In genomic region chr20:50194831-50195523, GRCh38 we compare ENCODE assay signal across 9 cellular contexts. TPM values are rescaled to one million over a fixed set of nuclear protein-coding genes. Genes with fewer than 3 reads are reported as not detected.
DNase-seq lines count a peak whose midpoint lies in the region; ATAC-seq and TF ChIP-seq lines count a peak whose summit lies in the region.
"Had no signal": no experiment of that assay in that cellular context is flagged by ENCODE, and none has a peak within 500 bp of the region (broad histone marks: within the 10 kb centered on the region; RNA-seq: fewer than 3 reads in every experiment).

No MANE protein-coding gene starts in this region.

- H3K9me2 ChIP-seq in SK-N-SH, result no peaks in the 10 kb centered on the region

- peak overlapping the region; percentile 35 for H3K27ac Mint-ChIP-seq in activated CD4-positive, alpha-beta memory T cell treated with anti-CD3 and anti-CD28 coated beads, Interleukin-2, amount 10 ng/mL, durations not matched to agents 7 days and 5 days

- CTCF ChIA-PET in SK-N-SH (lab: Yijun Ruan, JAX), result interaction anchor here (1.1 kb wide), 2 partner anchors 185 to 269 kb away, joined by 3 read pairs; no protein-coding TSS in a partner anchor
- CTCF ChIA-PET in activated CD4-positive, alpha-beta memory T cell treated with anti-CD3 and anti-CD28 coated beads, Interleukin-2, amount 10 ng/mL, durations not matched to agents 7 days and 5 days (lab: Charles Lee), result interaction anchor here (1.2 kb wide), 1 partner anchor 265 kb away, joined by 3 read pairs; no protein-coding TSS in a partner anchor

- peak overlapping the region; percentile 92; the same call in 1 of the 2 replicates for H3K4me2 ChIP-seq in SK-N-SH

- H3K4me1 ChIP-seq in SK-N-SH (ENCODE audit: control insufficient read depth in 1 of 2, insufficient read depth in 2 of 2, low read depth in 1 of 2, low read length in 1 of 2) (peaks cover 4 to 19% of the 10 kb centered on the region in 2 experiments; a peak in 3 of 4 replicates), spleen (peaks cover 15 to 69% (median 40%) of the 10 kb centered on the region in 6 donors)

- peaks cover 0 to 9% of the 10 kb centered on the region in 2 experiments for H3K36me3 ChIP-seq in SK-N-SH (replicated peaks in 1 of 2; ENCODE audit: control insufficient read depth in 1 of 2, insufficient read depth in 2 of 2, low read length in 1 of 2)
- H3K36me3 ChIP-seq in spleen, result peaks cover 0 to 38% (median 6%) of the 10 kb centered on the region in 6 donors

- H3K36me3 Mint-ChIP-seq in activated CD4-positive, alpha-beta memory T cell treated with anti-CD3 and anti-CD28 coated beads, Interleukin-2, amount 10 ng/mL, durations not matched to agents 7 days and 5 days (ENCODE audit: low read depth), result peaks cover 23% of the 10 kb centered on the region

- POLR2A ChIA-PET in SK-N-SH (lab: Yijun Ruan, JAX), result interaction anchor here (0.6 kb wide), 1 partner anchor 601 kb away, joined by 3 read pairs; no protein-coding TSS in a partner anchor
- POLR2A ChIA-PET in activated CD4-positive, alpha-beta memory T cell treated with anti-CD3 and anti-CD28 coated beads, Interleukin-2, amount 10 ng/mL, durations not matched to agents 7 days and 5 days (lab: Charles Lee), result interaction anchor here (0.7 kb wide), 1 partner anchor 15 kb away, joined by 3 read pairs; no protein-coding TSS in a partner anchor

- peaks cover 32% of the 10 kb centered on the region for H4K20me1 ChIP-seq in SK-N-SH (ENCODE audit: insufficient read depth)

- TF ChIP-seq CTCF in SK-N-SH (IDR thresholded peaks at IDR 0.05), result no peak
- no peak for TF ChIP-seq CTCF in spleen (IDR thresholded peaks at IDR 0.05 in 8 of 11, conservative IDR thresholded peaks at IDR 0.05 in 3 of 11)

- intact Hi-C loops in spleen (cut with DNase I; ENCODE audit: low total_unique reads), result loop anchor here (5.0 to 10.0 kb wide), 2 partner anchors 80 to 382 kb away; no protein-coding TSS in a partner anchor

- H3K9me3 ChIP-seq in SK-N-SH (no peaks in the 10 kb centered on the region), spleen (peaks cover 0 to 9% (median 2%) of the 10 kb centered on the region in 8 donors)

- H3K79me2 ChIP-seq in SK-N-SH (ENCODE audit: insufficient read depth), result peaks cover 37% of the 10 kb centered on the region

- no peak for TF ChIP-seq POLR2A in spleen (IDR thresholded peaks at IDR 0.05)

- H2AFZ ChIP-seq in SK-N-SH (ENCODE audit: low read depth), result no peak overlapping the region

- H3K9me3 Mint-ChIP-seq in activated CD4-positive, alpha-beta memory T cell treated with anti-CD3 and anti-CD28 coated beads, Interleukin-2, amount 10 ng/mL, durations not matched to agents 7 days and 5 days, result peaks cover 2% of the 10 kb centered on the region

- no peaks in the 10 kb centered on the region for H3K27me3 Mint-ChIP-seq in activated CD4-positive, alpha-beta memory T cell treated with anti-CD3 and anti-CD28 coated beads, Interleukin-2, amount 10 ng/mL, durations not matched to agents 7 days and 5 days

- TF ChIP-seq RAD21 in SK-N-SH (IDR thresholded peaks at IDR 0.05; ENCODE audit: low read length), result no peak

- TF ChIP-seq EP300 in SK-N-SH (IDR thresholded peaks at IDR 0.05; ENCODE audit: borderline replicate concordance in 1 of 2, low read depth in 1 of 2, low read length in 1 of 2), result no peak

- no peak overlapping the region for H3K9ac ChIP-seq in SK-N-SH

- no peak overlapping the region for H3K4me3 ChIP-seq in SK-N-SH (ENCODE audit: low read depth in 2 of 2, low read length in 1 of 2)
- H3K4me3 ChIP-seq in spleen, result peak overlapping the region in 4 of 8 donors; percentile 75 to 90 (median 84)

- H3K27ac ChIP-seq in SK-N-SH (ENCODE audit: low read depth in 2 of 2, low read length in 1 of 2) (no peak overlapping the region), spleen (peak overlapping the region in 7 of 8 donors; percentile 96 to 100 (median 98))

- H3K4me3 Mint-ChIP-seq in activated CD4-positive, alpha-beta memory T cell treated with anti-CD3 and anti-CD28 coated beads, Interleukin-2, amount 10 ng/mL, durations not matched to agents 7 days and 5 days, result peak overlapping the region; percentile 17

- DNase-seq in SK-N-SH, result no peak
- DNase-seq in activated CD4-positive, alpha-beta memory T cell treated with anti-CD3 and anti-CD28 coated beads, Interleukin-2, amount 10 ng/mL, durations not matched to agents 7 days and 5 days, result no peak
- DNase-seq in fibroblast of peridontal ligament (ENCODE audit: extremely low read depth), result peak; percentile 43
- DNase-seq in spleen, result no peak
- DNase-seq in NCI-H1092 treated with DMSO at 0.1 percent for 48 hours (lab: John Stamatoyannopoulos, UW), result no peak
- DNase-seq in NCI-H2029 (lab: John Stamatoyannopoulos, UW), result no peak
- DNase-seq: SW 1271 had no signal

- 94% methylated on average over 7 of the region's 8 CpGs for WGBS in SK-N-SH (ENCODE audit: low lambda C conversion rate)
- WGBS in spleen, 5 donors, result 76 to 89% (median 80%) methylated on average over 8 of the region's 8 CpGs

- ATAC-seq in SK-N-SH treated with all-trans-retinoic acid at 6 μM for 48 hours, result no peak
- no peak for ATAC-seq in GM21526 (IDR thresholded peaks at IDR 0.05; ENCODE audit: low FRiP score, unreplicated experiment)

- peaks cover 3% of the 10 kb centered on the region for H3F3A ChIP-seq in SK-N-SH (replicated peaks; ENCODE audit: insufficient read depth)

- H3K4me1 Mint-ChIP-seq in activated CD4-positive, alpha-beta memory T cell treated with anti-CD3 and anti-CD28 coated beads, Interleukin-2, amount 10 ng/mL, durations not matched to agents 7 days and 5 days, result peaks cover 28% of the 10 kb centered on the region

- H3K27me3 ChIP-seq in SK-N-SH (ENCODE audit: insufficient read depth) (no peaks in the 10 kb centered on the region), spleen (replicated peaks in 1 of 7) (no peaks in the 10 kb centered on the region)

TF ChIP-seq in SK-N-SH, 30 proteins besides CTCF, POLR2A, EP300 and RAD21 (continues in another document):
- TF ChIP-seq, protein P1, sequence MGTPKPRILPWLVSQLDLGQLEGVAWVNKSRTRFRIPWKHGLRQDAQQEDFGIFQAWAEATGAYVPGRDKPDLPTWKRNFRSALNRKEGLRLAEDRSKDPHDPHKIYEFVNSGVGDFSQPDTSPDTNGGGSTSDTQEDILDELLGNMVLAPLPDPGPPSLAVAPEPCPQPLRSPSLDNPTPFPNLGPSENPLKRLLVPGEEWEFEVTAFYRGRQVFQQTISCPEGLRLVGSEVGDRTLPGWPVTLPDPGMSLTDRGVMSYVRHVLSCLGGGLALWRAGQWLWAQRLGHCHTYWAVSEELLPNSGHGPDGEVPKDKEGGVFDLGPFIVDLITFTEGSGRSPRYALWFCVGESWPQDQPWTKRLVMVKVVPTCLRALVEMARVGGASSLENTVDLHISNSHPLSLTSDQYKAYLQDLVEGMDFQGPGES (IDR thresholded peaks at IDR 0.05; ENCODE audit: low read depth, low read length), result no peak
- TF ChIP-seq TAF1 (IDR thresholded peaks at IDR 0.05; ENCODE audit: borderline replicate concordance, low read depth, low read length) (no peak), MAX (IDR thresholded peaks at IDR 0.05; ENCODE audit: low read depth) (no peak), YY1 (IDR thresholded peaks at IDR 0.05; ENCODE audit: low read depth) (no peak), GATA2 (CRISPR knock-in tag; IDR thresholded peaks at IDR 0.05) (no peak), MXI1 (IDR thresholded peaks at IDR 0.05; ENCODE audit: low read depth, low read length) (no peak)

TF ChIP-seq in SK-N-SH treated with all-trans-retinoic acid at 6 μM for 48 hours, 23 proteins besides CTCF, POLR2A, EP300 and RAD21 (continues in another document):
- TF ChIP-seq GLIS3 (CRISPR knock-in tag; IDR thresholded peaks at IDR 0.05) (no peak), ZFP3 (CRISPR knock-in tag; IDR thresholded peaks at IDR 0.05) (no peak), OSR1 (CRISPR knock-in tag; IDR thresholded peaks at IDR 0.05) (no peak), TOX (CRISPR knock-in tag; IDR thresholded peaks at IDR 0.05; ENCODE audit: borderline replicate concordance) (no peak), SNAI2 (CRISPR knock-in tag; IDR thresholded peaks at IDR 0.05) (no peak), BACH2 (CRISPR knock-in tag; IDR thresholded peaks at IDR 0.05; ENCODE audit: borderline replicate concordance) (no peak)
- TF ChIP-seq, protein P2, sequence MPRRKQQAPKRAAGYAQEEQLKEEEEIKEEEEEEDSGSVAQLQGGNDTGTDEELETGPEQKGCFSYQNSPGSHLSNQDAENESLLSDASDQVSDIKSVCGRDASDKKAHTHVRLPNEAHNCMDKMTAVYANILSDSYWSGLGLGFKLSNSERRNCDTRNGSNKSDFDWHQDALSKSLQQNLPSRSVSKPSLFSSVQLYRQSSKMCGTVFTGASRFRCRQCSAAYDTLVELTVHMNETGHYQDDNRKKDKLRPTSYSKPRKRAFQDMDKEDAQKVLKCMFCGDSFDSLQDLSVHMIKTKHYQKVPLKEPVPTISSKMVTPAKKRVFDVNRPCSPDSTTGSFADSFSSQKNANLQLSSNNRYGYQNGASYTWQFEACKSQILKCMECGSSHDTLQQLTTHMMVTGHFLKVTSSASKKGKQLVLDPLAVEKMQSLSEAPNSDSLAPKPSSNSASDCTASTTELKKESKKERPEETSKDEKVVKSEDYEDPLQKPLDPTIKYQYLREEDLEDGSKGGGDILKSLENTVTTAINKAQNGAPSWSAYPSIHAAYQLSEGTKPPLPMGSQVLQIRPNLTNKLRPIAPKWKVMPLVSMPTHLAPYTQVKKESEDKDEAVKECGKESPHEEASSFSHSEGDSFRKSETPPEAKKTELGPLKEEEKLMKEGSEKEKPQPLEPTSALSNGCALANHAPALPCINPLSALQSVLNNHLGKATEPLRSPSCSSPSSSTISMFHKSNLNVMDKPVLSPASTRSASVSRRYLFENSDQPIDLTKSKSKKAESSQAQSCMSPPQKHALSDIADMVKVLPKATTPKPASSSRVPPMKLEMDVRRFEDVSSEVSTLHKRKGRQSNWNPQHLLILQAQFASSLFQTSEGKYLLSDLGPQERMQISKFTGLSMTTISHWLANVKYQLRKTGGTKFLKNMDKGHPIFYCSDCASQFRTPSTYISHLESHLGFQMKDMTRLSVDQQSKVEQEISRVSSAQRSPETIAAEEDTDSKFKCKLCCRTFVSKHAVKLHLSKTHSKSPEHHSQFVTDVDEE (CRISPR knock-in tag; IDR thresholded peaks at IDR 0.05), result no peak

RNA-seq across cellular contexts. Expression of gene CEBPB, which starts 4.3 kb away (rescaled TPM):
- polyA plus RNA-seq in SK-N-SH (2012; rRNA removed) (13.2 and 14.7 TPM in 2 replicates), spleen (10 to 100 TPM; 24.2 to 26.0 (median 25.3) TPM)
- 9.5 and 11.1 TPM in 2 replicates for polyA plus RNA-seq in SK-N-SH (2012; cell fraction: cytosol; rRNA removed)
- polyA plus RNA-seq in SK-N-SH (2012; cell fraction: nucleus; rRNA removed), result 28.3 and 31.7 TPM in 2 replicates
- 10 to 100 TPM; 36.5 to 37.5 TPM for total RNA-seq in activated CD4-positive, alpha-beta memory T cell treated with anti-CD3 and anti-CD28 coated beads, Interleukin-2, amount 10 ng/mL, durations not matched to agents 7 days and 5 days
- 100 to 1,000 TPM in 5 of 7 donors, 10 to 100 TPM in 2; 64.7 to 273 (median 145) TPM for total RNA-seq in spleen

RNA-seq across cellular contexts. Expression of gene PEDS1, which starts 41.5 kb away (rescaled TPM):
- polyA plus RNA-seq in SK-N-SH (2012; rRNA removed), result 18.3 and 18.4 TPM in 2 replicates
- polyA plus RNA-seq in SK-N-SH (2012; cell fraction: cytosol; rRNA removed), result 8.6 and 12.8 TPM in 2 replicates
- 10.1 and 13.1 TPM in 2 replicates for polyA plus RNA-seq in SK-N-SH (2012; cell fraction: nucleus; rRNA removed)
- total RNA-seq in activated CD4-positive, alpha-beta memory T cell treated with anti-CD3 and anti-CD28 coated beads, Interleukin-2, amount 10 ng/mL, durations not matched to agents 7 days and 5 days, result 10 to 100 TPM; 30.3 to 32.3 TPM
- 10 to 100 TPM; 15.3 to 24.8 (median 20.3) TPM for total RNA-seq in spleen
- polyA plus RNA-seq in spleen, result 10 to 100 TPM in 2 of 3 donors, 1 to 10 TPM in 1; 9.6 to 14.3 (median 12.2) TPM

Comparison
In these comparisons a context has a peak if more than half of its experiments do, and no peak if none do; other contexts are left out.
1. H3K27ac ChIP-seq: peak in spleen (7 of 8); none in SK-N-SH (0 of 2).